Comparison of ENCODE assay signal across 17 cellular contexts in the genomic region with DNA sequence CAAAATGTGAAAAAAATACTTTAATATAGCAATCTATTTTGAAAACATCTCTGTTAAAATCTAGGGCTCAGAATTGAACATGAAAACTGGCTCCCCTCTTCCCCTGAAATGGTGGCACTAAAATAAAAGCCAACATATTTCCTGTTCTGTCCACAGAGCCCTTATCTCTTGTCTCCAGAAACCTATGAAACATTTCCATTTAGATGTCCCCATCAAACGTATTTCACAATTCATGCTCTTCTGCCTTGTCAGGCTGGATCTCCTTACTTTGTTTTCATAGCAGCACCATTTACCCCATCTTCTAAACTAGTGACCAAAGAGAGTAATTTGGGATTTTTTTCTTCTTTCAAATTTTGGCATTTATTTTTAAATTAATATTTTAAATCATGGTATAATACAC. TPM values are rescaled to one million over a fixed set of nuclear protein-coding genes. Genes with fewer than 3 reads are reported as not detected.
"Had no signal": no experiment of that assay in that cellular context is flagged by ENCODE, and none has a peak within 500 bp of the region (broad histone marks: within the 10 kb centered on the region; RNA-seq: fewer than 3 reads in every experiment).

No MANE protein-coding gene starts in this region.

- H3K27me3 ChIP-seq: esophagus squamous epithelium, right atrium auricular region, tibial nerve, vagina had no signal

- ATAC-seq: activated CD8-positive, alpha-beta T cell treated with anti-CD3 and anti-CD28 coated beads for 36 hours; natural killer cell treated with Interleukin-12 subunit alpha and Interleukin-12 subunit beta and Interleukin-15 and Interleukin-18, amount 100 ng/mL, for 72 hours; stimulated activated memory B cell treated with anti-CD40 and anti-IgM and Interleukin-4, amounts not matched to agents 10 μg/mL and 1 μg/mL and 100 μg/mL, for 72 hours had no signal

- H3K9me3 ChIP-seq: esophagus squamous epithelium, right atrium auricular region, tibial nerve, vagina had no signal

- H3K36me3 ChIP-seq: esophagus squamous epithelium, right atrium auricular region, tibial nerve, vagina had no signal

- H3K4me1 ChIP-seq: vagina had no signal

- H3K27ac ChIP-seq: esophagus squamous epithelium, tibial nerve, vagina had no signal

- H3K4me3 ChIP-seq: esophagus squamous epithelium, right atrium auricular region, tibial nerve, vagina had no signal

- DNase-seq: activated B cell treated with CpG ODN at 0.5 μM for 24 hours; activated CD4-positive, alpha-beta T cell treated with anti-CD3 and anti-CD28 coated beads for 48 hours; activated CD8-positive, alpha-beta T cell treated with anti-CD3 and anti-CD28 coated beads for 36 hours; activated gamma-delta T cell; activated T-cell treated with anti-CD3 and anti-CD28 coated beads, Interleukin-2, amount 50 U/mL, for 48 hours; amniotic stem cell; esophagus squamous epithelium; hippocampal formation; kidney glomerular epithelial cell; nucleus accumbens; stimulated activated CD4-positive, alpha-beta T cell treated with anti-CD3 and anti-CD28 coated beads, Interleukin-2, amount 100 ng/mL, for 48 hours; T1000 had no signal

RNA-seq across cellular contexts. Expression of a gene that starts 42.4 kb away (rescaled TPM):
- total RNA-seq: activated B cell treated with CpG ODN at 0.5 μM for 24 hours; activated CD8-positive, alpha-beta T cell treated with anti-CD3 and anti-CD28 coated beads for 36 hours; natural killer cell treated with Interleukin-12 subunit alpha and Interleukin-12 subunit beta and Interleukin-15 and Interleukin-18, amount 100 ng/mL, for 72 hours had no signal
